ENCODE assay signal across 8 cellular contexts in the genomic region with DNA sequence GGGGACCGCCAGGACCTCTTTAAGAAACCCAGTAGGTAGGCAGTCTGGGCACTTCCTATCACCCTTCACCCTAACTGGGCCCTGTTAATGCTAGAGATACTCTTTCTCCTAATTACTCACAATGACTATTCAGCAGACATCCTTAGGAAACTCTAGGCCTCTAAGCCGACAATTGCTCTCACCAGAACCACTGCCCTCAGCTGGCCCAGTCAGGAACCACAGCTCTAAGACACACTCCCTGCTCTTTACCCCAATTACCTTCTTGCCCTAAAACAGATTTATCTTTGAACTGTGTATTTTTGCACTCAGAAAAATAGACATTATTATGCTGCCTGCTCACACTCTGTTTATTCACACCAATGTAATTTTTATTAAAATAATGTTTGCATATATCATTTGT.
DNase-seq lines count a peak whose midpoint lies in the region; FAIRE-seq and TF ChIP-seq lines count a peak whose summit lies in the region.

No MANE protein-coding gene starts in this region.

- TF ChIP-seq CTCF in choroid plexus epithelial cell (conservative IDR thresholded peaks at IDR 0.05; ENCODE audit: low read depth, low read length): peak; percentile 64
- TF ChIP-seq CTCF in parathyroid adenoma (IDR thresholded peaks at IDR 0.05): peak; percentile 75

- in situ Hi-C loops in ACHN (cut with HindIII; ENCODE audit: low pct_ligation_motif_present, low pct_unique_long_range_greater_than_20kb, low sequenced_read_pairs): no loop called here

- H3K36me3 ChIP-seq in parathyroid adenoma (ENCODE audit: control insufficient read depth, insufficient read depth, low read length): no peaks in the 10 kb centered on the region

- H3K27me3 ChIP-seq in parathyroid adenoma (ENCODE audit: control insufficient read depth, insufficient read depth, low read length): no peaks in the 10 kb centered on the region

- no peak for TF ChIP-seq POLR2A in GM12891 (IDR thresholded peaks at IDR 0.05; ENCODE audit: low read depth, low read length)

- no peaks in the 10 kb centered on the region for H3K79me2 ChIP-seq in parathyroid adenoma

- H3K4me3 ChIP-seq in choroid plexus epithelial cell (ENCODE audit: low read depth, low read length) (no peak overlapping the region), parathyroid adenoma (ENCODE audit: low read depth, low read length) (no peak overlapping the region)

- no peaks in the 10 kb centered on the region for H3K9me3 ChIP-seq in parathyroid adenoma (ENCODE audit: control insufficient read depth, low read length)

- no peak for FAIRE-seq in GM12891 (lab: Jason Lieb, UNC)

- H3K4me1 ChIP-seq in parathyroid adenoma: peaks cover 73% of the 10 kb centered on the region

- no peak overlapping the region for H3K9ac ChIP-seq in parathyroid adenoma

- H3K4me2 ChIP-seq in parathyroid adenoma (ENCODE audit: low read length): no peak overlapping the region

- H2AFZ ChIP-seq in parathyroid adenoma: peak overlapping the region; percentile 30

- peak; percentile 7 for DNase-seq in ACHN
- DNase-seq in GM12891 (ENCODE audit: insufficient read length, low spot score): peak; percentile 2
- DNase-seq in HPDE6-E6E7 (ENCODE audit: extremely low spot score): peak; percentile 13
- DNase-seq in choroid plexus epithelial cell (ENCODE audit: low read depth): peak; percentile 41
- no peak for DNase-seq in NCI-H146 (lab: John Stamatoyannopoulos, UW)
- no peak for DNase-seq in stimulated activated naive CD4-positive, alpha-beta T cell treated with Interleukin-2 at 50 U/mL for 16 hours (lab: John Stamatoyannopoulos, UW)
- no peak for DNase-seq in hepatic stellate cell (ENCODE audit: low spot score)

- peak overlapping the region; percentile 97 for H3K27ac ChIP-seq in parathyroid adenoma

TF ChIP-seq in GM12891, 5 proteins besides CTCF, POLR2A, EP300 and RAD21:
- no peak for TF ChIP-seq POLR2AphosphoS5 (IDR thresholded peaks at IDR 0.05; ENCODE audit: low read depth, low read length)
- no peak for TF ChIP-seq SPI1 (IDR thresholded peaks at IDR 0.05; ENCODE audit: low read depth, low read length)
- TF ChIP-seq TAF1 (IDR thresholded peaks at IDR 0.05; ENCODE audit: low read depth, low read length): no peak
- TF ChIP-seq POU2F2 (IDR thresholded peaks at IDR 0.05; ENCODE audit: low read depth, low read length): no peak
- TF ChIP-seq PAX5 (IDR thresholded peaks at IDR 0.05; ENCODE audit: insufficient read depth, low read length, severe bottlenecking): no peak

Comparison
In these comparisons a context has a peak if more than half of its experiments do, and no peak if none do; other contexts are left out.
1. DNase-seq: peak in ACHN (single experiment), GM12891 (single experiment), HPDE6-E6E7 (single experiment) and choroid plexus epithelial cell (single experiment); none in NCI-H146 (single experiment), stimulated activated naive CD4-positive, alpha-beta T cell treated with Interleukin-2 at 50 U/mL for 16 hours (single experiment) and hepatic stellate cell (single experiment).